ENCODE assay signal across 23 cellular contexts in genomic region chr4:181951265-181951664, GRCh38.
DNase-seq lines count a peak whose midpoint lies in the region; TF ChIP-seq lines count a peak whose summit lies in the region.
"Had no signal": no experiment of that assay in that cellular context is flagged by ENCODE, and none has a peak within 500 bp of the region (broad histone marks: within the 10 kb centered on the region; RNA-seq: fewer than 3 reads in every experiment).

No MANE protein-coding gene starts in this region.

- H3K27ac Mint-ChIP-seq in H9, result no peak overlapping the region
- H3K27ac Mint-ChIP-seq: CD8-positive, alpha-beta T cell; IgD-negative memory B cell had no signal

- peaks cover 3 to 19% of the 10 kb centered on the region in 2 experiments; a peak in 2 of 4 replicates for H3K4me1 Mint-ChIP-seq in H9
- H3K4me1 Mint-ChIP-seq: IgD-negative memory B cell had no signal

- no peaks in the 10 kb centered on the region for H3K79me1 ChIP-seq in H9 (ENCODE audit: insufficient read depth, low read depth, low read length, poor library complexity, severe bottlenecking)

- H3K4ac ChIP-seq in H9 (ENCODE audit: low read depth, low read length), result no peak overlapping the region

- TF ChIP-seq CTCF in H9 (conservative IDR thresholded peaks at IDR 0.05) (no peak), epithelial cell of esophagus (IDR thresholded peaks at IDR 0.05; ENCODE audit: insufficient read depth, low read depth, low read length, missing control alignments) (no peak), smooth muscle cell (IDR thresholded peaks at IDR 0.05; ENCODE audit: borderline replicate concordance, insufficient read depth, poor library complexity, severe bottlenecking) (no peak)

- no peak overlapping the region for H3K23ac ChIP-seq in H9 (ENCODE audit: insufficient read length, low read depth, low read length)

- H3K36me3 ChIP-seq in HUES64 (ENCODE audit: insufficient read depth, low read length) (no peaks in the 10 kb centered on the region), smooth muscle cell (ENCODE audit: low read depth) (no peaks in the 10 kb centered on the region)

- no peak for DNase-seq in H9
- DNase-seq in epithelial cell of esophagus (ENCODE audit: low read depth), result peak; percentile 32
- no peak for DNase-seq in smooth muscle cell (lab: John Stamatoyannopoulos, UW; ENCODE audit: unreplicated experiment)
- no peak for DNase-seq in NCI-H2107 treated with DMSO at 0.1 percent for 48 hours (lab: John Stamatoyannopoulos, UW; ENCODE audit: unreplicated experiment)
- DNase-seq in NCI-H1092 treated with DMSO at 0.1 percent for 48 hours (lab: John Stamatoyannopoulos, UW), result no peak
- no peak for DNase-seq in inferior parietal cortex (ENCODE audit: extremely low spot score)
- DNase-seq: Caco-2; CD8-positive, alpha-beta T cell; DMS 273 treated with DMSO at 0.1 percent for 48 hours; DMS79; GF-D8; NCI-H1105; NCI-H1436 treated with DMSO at 0.1 percent for 48 hours; NCI-H187 treated with DMSO at 0.1 percent for 48 hours; NCI-H2107; NCI-H2227 treated with DMSO at 0.1 percent for 48 hours; NCI-H526 treated with DMSO at 0.1 percent for 48 hours; PC-9; Right ventricle myocardium superior had no signal

- no peak overlapping the region for H4K5ac ChIP-seq in H9 (ENCODE audit: insufficient read length, low read depth, low read length)

- H3K27me3 Mint-ChIP-seq in H9 (ENCODE audit: low read depth), result no peaks in the 10 kb centered on the region
- H3K27me3 Mint-ChIP-seq: IgD-negative memory B cell had no signal

- no peaks in the 10 kb centered on the region for H3K23me2 ChIP-seq in H9 (ENCODE audit: insufficient read length, low read depth, low read length, poor library complexity, severe bottlenecking)

- no peak overlapping the region for H2BK5ac ChIP-seq in H9 (ENCODE audit: insufficient read length, low read length)

- H3F3A ChIP-seq in smooth muscle cell (ENCODE audit: low read depth), result peaks cover 13% of the 10 kb centered on the region

- H3K4me1 ChIP-seq in H9 (ENCODE audit: insufficient read depth, low read length) (peaks cover 7% of the 10 kb centered on the region), HUES64 (ENCODE audit: insufficient read depth, low read length) (peaks cover 15% of the 10 kb centered on the region), smooth muscle cell (ENCODE audit: low read depth) (peaks cover 10% of the 10 kb centered on the region)
- H3K4me1 ChIP-seq: Caco-2 had no signal

- no peak overlapping the region for H2BK15ac ChIP-seq in H9 (ENCODE audit: low read depth, low read length)

- no peaks in the 10 kb centered on the region for H3K79me2 ChIP-seq in H9 (ENCODE audit: insufficient read depth, low read length)
- H3K79me2 ChIP-seq in smooth muscle cell (ENCODE audit: low read depth), result no peaks in the 10 kb centered on the region

- no peak overlapping the region for H3K18ac ChIP-seq in H9 (ENCODE audit: insufficient read length, low read depth, low read length)

- H2BK20ac ChIP-seq in H9 (ENCODE audit: low read depth, low read length, poor library complexity, severe bottlenecking), result no peak overlapping the region

- H3K4me2 ChIP-seq in H9 (ENCODE audit: insufficient read depth, insufficient read length, low read length) (no peak overlapping the region), smooth muscle cell (peak overlapping the region; percentile 48)
- H3K4me2 ChIP-seq: KMS-11, PC-9 had no signal

- H4K20me1 ChIP-seq in H9 (ENCODE audit: control insufficient read depth, insufficient read depth, insufficient read length), result no peaks in the 10 kb centered on the region
- H4K20me1 ChIP-seq in smooth muscle cell (ENCODE audit: low read depth), result no peaks in the 10 kb centered on the region

- no CpG with 5 or more reads among the region's 3 CpGs for WGBS in H9 (ENCODE audit: extremely low coverage, insufficient read length, low lambda C conversion rate)
- WGBS in HUES64, result 95% methylated on average over 3 of the region's 3 CpGs
- WGBS in smooth muscle cell (ENCODE audit: low lambda C conversion rate), result 94% methylated on average over 3 of the region's 3 CpGs

- H3K14ac ChIP-seq in H9 (ENCODE audit: insufficient read depth, low read length), result no peak overlapping the region

- H3K4me3 Mint-ChIP-seq in H9, result no peak overlapping the region
- H3K4me3 Mint-ChIP-seq: CD8-positive, alpha-beta T cell; IgD-negative memory B cell had no signal

- no peak overlapping the region for H3K9ac ChIP-seq in H9 (ENCODE audit: extremely low read depth, insufficient read length, low read length)
- H3K9ac ChIP-seq in HUES64 (ENCODE audit: low read depth, low read length), result no peak overlapping the region
- H3K9ac ChIP-seq in smooth muscle cell (ENCODE audit: low read depth), result peak overlapping the region; percentile 46
- H3K9ac ChIP-seq: KMS-11 had no signal

- peaks cover 0 to 1% (median 1%) of the 10 kb centered on the region in 3 experiments; a peak in 1 of 7 replicates for H3K36me3 Mint-ChIP-seq in H9 (ENCODE audit: insufficient read depth in 1 of 3, low read depth in 3 of 3)
- H3K36me3 Mint-ChIP-seq: CD8-positive, alpha-beta T cell; IgD-negative memory B cell had no signal

- no peak overlapping the region for H3K27ac ChIP-seq in H9 (ENCODE audit: insufficient read length, low read depth, low read length)
- H3K27ac ChIP-seq in HUES64 (ENCODE audit: low read depth, low read length), result peak overlapping the region; percentile 97; the same call in 1 of the 2 replicates
- H3K27ac ChIP-seq in smooth muscle cell (ENCODE audit: low read depth), result peak overlapping the region; percentile 93
- H3K27ac ChIP-seq: C4-2B, KMS-11, PC-9 had no signal

- H3K9me3 Mint-ChIP-seq in H9, result no peaks in the 10 kb centered on the region; a peak in 2 of 5 replicates
- H3K9me3 Mint-ChIP-seq: CD8-positive, alpha-beta T cell had no signal

- H3K9me3 ChIP-seq in H9 (ENCODE audit: control insufficient read depth, low read depth, low read length) (no peaks in the 10 kb centered on the region), HUES64 (ENCODE audit: insufficient read depth, low read depth, low read length) (no peaks in the 10 kb centered on the region), smooth muscle cell (replicated peaks; ENCODE audit: low read depth) (no peaks in the 10 kb centered on the region)
- H3K9me3 ChIP-seq: Caco-2 had no signal

- H3K27me3 ChIP-seq in H9 (ENCODE audit: insufficient read depth, low read length) (no peaks in the 10 kb centered on the region), HUES64 (ENCODE audit: insufficient read depth, low read length) (no peaks in the 10 kb centered on the region), smooth muscle cell (ENCODE audit: low read depth) (no peaks in the 10 kb centered on the region)

- no peak overlapping the region for H4K91ac ChIP-seq in H9 (ENCODE audit: insufficient read length, low read depth, low read length)

- no peak overlapping the region for H2AK5ac ChIP-seq in H9 (ENCODE audit: insufficient read length, low read length)

- H3T11ph ChIP-seq in H9 (ENCODE audit: low read length), result no peak overlapping the region

- H4K8ac ChIP-seq in H9 (replicated peaks; ENCODE audit: insufficient read length, low read depth, low read length), result no peak overlapping the region

- no peak overlapping the region for H2BK120ac ChIP-seq in H9 (ENCODE audit: low read depth, low read length, poor library complexity, severe bottlenecking)

- H2AFZ ChIP-seq in H9 (ENCODE audit: low read length) (no peak overlapping the region), smooth muscle cell (ENCODE audit: low read depth) (peak overlapping the region; percentile 64)
- H2AFZ ChIP-seq: PC-9 had no signal

- no peak overlapping the region for H2BK12ac ChIP-seq in H9 (ENCODE audit: insufficient read length, low read depth, low read length)

- peak overlapping the region; percentile 12 for H3K56ac ChIP-seq in H9 (ENCODE audit: insufficient read length, low read depth, low read length)

- H3K4me3 ChIP-seq in HUES64 (ENCODE audit: low read length), result no peak overlapping the region
- H3K4me3 ChIP-seq in epithelial cell of esophagus (ENCODE audit: low read length), result no peak overlapping the region
- H3K4me3 ChIP-seq in smooth muscle cell, result no peak overlapping the region
- H3K4me3 ChIP-seq: PC-9 had no signal
